ENCODE assay signal across 22 cellular contexts in the genomic region with DNA sequence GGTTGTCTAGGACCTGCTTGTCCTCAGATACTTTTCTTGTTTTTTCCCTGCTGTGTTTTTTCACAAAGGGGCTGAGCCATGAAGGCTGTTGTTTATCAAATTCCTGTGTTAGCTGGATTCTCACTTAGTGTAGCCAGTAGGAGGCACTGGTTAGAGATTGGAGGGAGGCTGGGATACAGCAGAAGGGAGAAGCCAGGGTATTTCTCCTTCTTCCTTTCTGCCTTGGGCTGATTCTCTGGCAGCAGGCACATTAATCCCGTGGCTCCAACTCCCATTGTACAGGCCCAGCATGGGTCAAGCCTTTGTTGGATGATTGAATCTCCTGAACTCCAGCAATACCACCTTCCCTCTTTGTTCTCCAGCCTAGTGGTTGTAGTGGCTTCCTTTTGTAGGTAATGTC. TPM values are rescaled to one million over a fixed set of nuclear protein-coding genes. Genes with fewer than 3 reads are reported as not detected.
"Had no signal": no experiment of that assay in that cellular context is flagged by ENCODE, and none has a peak within 500 bp of the region (broad histone marks: within the 10 kb centered on the region; RNA-seq: fewer than 3 reads in every experiment).

No MANE protein-coding gene starts in this region.

- H3K27ac Mint-ChIP-seq: activated CD4-positive, alpha-beta memory T cell treated with anti-CD3 and anti-CD28 coated beads for 36 hours; activated naive CD4-positive, alpha-beta T cell treated with anti-CD3 and anti-CD28 coated beads, Interleukin-2, amount 50 U/mL, for 24 hours; activated T-cell treated with anti-CD3 and anti-CD28 coated beads, Interleukin-2, amount 50 U/mL, for 24 hours had no signal

- H3K36me3 ChIP-seq: adrenal gland, esophagus muscularis mucosa, lower lobe of right lung, ovary, right lobe of liver, suprapubic skin had no signal

- H3K27me3 ChIP-seq: adrenal gland, esophagus muscularis mucosa, ovary, right lobe of liver, suprapubic skin had no signal

- H3K4me1 ChIP-seq: adrenal gland, esophagus muscularis mucosa, lower lobe of right lung, right lobe of liver, suprapubic skin had no signal

- DNase-seq: activated CD4-positive, alpha-beta memory T cell treated with anti-CD3 and anti-CD28 coated beads for 36 hours; activated effector memory CD4-positive, alpha-beta T cell treated with Interleukin-2 at 50 U/mL for 16 hours; activated T-cell treated with anti-CD3 and anti-CD28 coated beads, Interleukin-2, amount 50 U/mL, for 24 hours; adrenal gland; glutamatergic neuron; hypothalamus; left cardiac atrium; lower lobe of right lung; midbrain; ovary; right lobe of liver; stimulated activated naive CD8-positive, alpha-beta T cell treated with anti-CD3 and anti-CD28 coated beads, Interleukin-15, Interleukin-2, amounts not matched to agents 100 U/mL and 50 U/mL, for 24 hours; T-helper 9 cell had no signal

- H3K27ac ChIP-seq: adrenal gland, esophagus muscularis mucosa, lower lobe of right lung, ovary, right lobe of liver, suprapubic skin had no signal

- H3K4me3 ChIP-seq: adrenal gland, esophagus muscularis mucosa, lower lobe of right lung, ovary, right lobe of liver, smooth muscle cell, suprapubic skin had no signal

- H3K4me1 Mint-ChIP-seq: activated naive CD4-positive, alpha-beta T cell treated with anti-CD3 and anti-CD28 coated beads, Interleukin-2, amount 50 U/mL, for 24 hours had no signal

- H3K4me3 Mint-ChIP-seq: activated CD4-positive, alpha-beta memory T cell treated with anti-CD3 and anti-CD28 coated beads for 36 hours; activated naive CD4-positive, alpha-beta T cell treated with anti-CD3 and anti-CD28 coated beads, Interleukin-2, amount 50 U/mL, for 24 hours; activated T-cell treated with anti-CD3 and anti-CD28 coated beads, Interleukin-2, amount 50 U/mL, for 24 hours; neural crest cell had no signal

- H3K4me2 ChIP-seq: smooth muscle cell had no signal

- H3K36me3 Mint-ChIP-seq: activated CD4-positive, alpha-beta memory T cell treated with anti-CD3 and anti-CD28 coated beads for 36 hours; activated naive CD4-positive, alpha-beta T cell treated with anti-CD3 and anti-CD28 coated beads, Interleukin-2, amount 50 U/mL, for 24 hours had no signal

- H3K27me3 Mint-ChIP-seq: activated CD4-positive, alpha-beta memory T cell treated with anti-CD3 and anti-CD28 coated beads for 36 hours had no signal

- H3K9me3 Mint-ChIP-seq: activated CD4-positive, alpha-beta memory T cell treated with anti-CD3 and anti-CD28 coated beads for 36 hours; activated naive CD4-positive, alpha-beta T cell treated with anti-CD3 and anti-CD28 coated beads, Interleukin-2, amount 50 U/mL, for 24 hours; activated T-cell treated with anti-CD3 and anti-CD28 coated beads, Interleukin-2, amount 50 U/mL, for 24 hours; neural crest cell had no signal

- ATAC-seq: left cardiac atrium; lower lobe of right lung; right lobe of liver; stimulated activated naive CD8-positive, alpha-beta T cell treated with anti-CD3 and anti-CD28 coated beads, Interleukin-15, Interleukin-2, amounts not matched to agents 100 U/mL and 50 U/mL, for 24 hours had no signal

- H3K9me3 ChIP-seq: adrenal gland, esophagus muscularis mucosa, lower lobe of right lung, ovary, right lobe of liver, suprapubic skin had no signal

RNA-seq across cellular contexts. Expression of gene FAM170A, which starts 46.4 kb away (rescaled TPM):
- total RNA-seq: activated CD4-positive, alpha-beta memory T cell treated with anti-CD3 and anti-CD28 coated beads for 36 hours; adrenal gland; chondrocyte; esophagus muscularis mucosa; fibroblast of villous mesenchyme; left cardiac atrium; lower lobe of right lung; myocyte; neural crest cell; ovary; pulmonary artery endothelial cell; smooth muscle cell had no signal
- polyA plus RNA-seq: ovary, smooth muscle cell had no signal
